18 cellular contexts compared by ENCODE assay signal in genomic region chr17:37446027-37446426, GRCh38. TPM values are rescaled to one million over a fixed set of nuclear protein-coding genes. Genes with fewer than 3 reads are reported as not detected.
A peak's percentile ranks its signal among the peaks of the same experiment; 100 is the strongest.
DNase-seq lines count a peak whose midpoint lies in the region; ATAC-seq and TF ChIP-seq lines count a peak whose summit lies in the region.
"Had no signal": no experiment of that assay in that cellular context is flagged by ENCODE, and none has a peak within 500 bp of the region (broad histone marks: within the 10 kb centered on the region; RNA-seq: fewer than 3 reads in every experiment).

No MANE protein-coding gene starts in this region.

- ATAC-seq in Panc1, result 0 out of 2 replicates have a peak, but pooled peaks have one; percentile 70
- no peak for ATAC-seq in HG03571 (IDR thresholded peaks at IDR 0.05; ENCODE audit: unreplicated experiment)
- ATAC-seq in HG03139 (IDR thresholded peaks at IDR 0.05; ENCODE audit: unreplicated experiment), result no peak
- ATAC-seq: activated T-cell treated with anti-CD3 and anti-CD28 coated beads, Interleukin-2, amount 50 U/mL, for 4 hours; left ventricle myocardium superior; naive thymus-derived CD8-positive, alpha-beta T cell had no signal

- H3K27me3 ChIP-seq in Panc1 (ENCODE audit: control insufficient read depth, insufficient read depth, low read length) (no peaks in the 10 kb centered on the region), right atrium auricular region (no peaks in the 10 kb centered on the region)
- H3K27me3 ChIP-seq: adrenal gland, BE2C, hepatocyte, sigmoid colon had no signal

- DNase-seq in Caki2 (ENCODE audit: low read depth) (peak; percentile 92), HT1080 (ENCODE audit: low read depth) (peak; percentile 35), Panc1 (ENCODE audit: low read depth, low spot score) (no peak), iris pigment epithelial cell (ENCODE audit: low read depth) (peak; percentile 43), right atrium auricular region (ENCODE audit: low spot score) (no peak)
- no peak for DNase-seq in activated CD4-positive, alpha-beta T cell treated with anti-CD3 and anti-CD28 coated beads, Interleukin-2, amount 50 U/mL, for 1 hour
- DNase-seq: activated CD4-positive, alpha-beta T cell treated with anti-CD3 and anti-CD28 coated beads, Interleukin-2, amount 10 ng/mL, durations not matched to agents 7 days and 5 days; activated T-cell treated with anti-CD3 and anti-CD28 coated beads, Interleukin-2, amount 50 U/mL, for 4 hours; adrenal gland; BE2C; left ventricle myocardium superior; naive thymus-derived CD8-positive, alpha-beta T cell; NCI-H2081 treated with DMSO at 0.1 percent for 48 hours; sigmoid colon; stimulated activated CD4-positive, alpha-beta T cell treated with anti-CD3 and anti-CD28 coated beads, Interleukin-4, amount 100 ng/mL, for 24 hours had no signal

- peaks cover 2% of the 10 kb centered on the region; the same call in 1 of the 2 replicates for H3K36me3 ChIP-seq in Panc1 (ENCODE audit: control insufficient read depth, insufficient read depth, low read length)
- peaks cover 26% of the 10 kb centered on the region for H3K36me3 ChIP-seq in right atrium auricular region

- no peak overlapping the region for H3K27ac ChIP-seq in Panc1 (ENCODE audit: low read length)
- H3K27ac ChIP-seq in right atrium auricular region, result no peak overlapping the region
- H3K27ac ChIP-seq: adrenal gland, hepatocyte, sigmoid colon had no signal

- BruUV-seq in Panc1 (replicated peaks; lab: Mats Ljungman, UMichigan), result no TSS peak

- TF ChIP-seq CTCF in Panc1 (IDR thresholded peaks at IDR 0.05) (no peak), right atrium auricular region (IDR thresholded peaks at IDR 0.05) (no peak)

- in situ Hi-C loops in Caki2 (cut with HindIII; ENCODE audit: low pct_unique_long_range_greater_than_20kb, low sequenced_read_pairs) (no loop called here), Panc1 (cut with HindIII; ENCODE audit: low pct_unique_long_range_greater_than_20kb, low sequenced_read_pairs) (no loop called here)

- no peak overlapping the region for H3K4me3 ChIP-seq in Panc1 (ENCODE audit: low read depth in 2 of 2, low read length in 2 of 2)
- H3K4me3 ChIP-seq in right atrium auricular region, result no peak overlapping the region
- H3K4me3 ChIP-seq: adrenal gland, hepatocyte, sigmoid colon had no signal

- CTCF ChIA-PET in Panc1 (lab: Charles Lee), result no interaction called here

- H3K4me1 ChIP-seq in Panc1 (ENCODE audit: control insufficient read depth, insufficient read depth, low read length), result no peaks in the 10 kb centered on the region; the same call in 1 of the 2 replicates
- H3K4me1 ChIP-seq in right atrium auricular region, result no peaks in the 10 kb centered on the region
- H3K4me1 ChIP-seq: BE2C had no signal

- no peaks in the 10 kb centered on the region for H3K9me3 ChIP-seq in Panc1 (ENCODE audit: control insufficient read depth, insufficient read depth, low read depth, low read length)
- H3K9me3 ChIP-seq in right atrium auricular region, result no peaks in the 10 kb centered on the region
- H3K9me3 ChIP-seq: adrenal gland, BE2C, sigmoid colon had no signal

- POLR2A ChIA-PET in Panc1 (lab: Charles Lee), result no interaction called here

- intact Hi-C loops in Panc1 (cut with micrococcal nuclease; ENCODE audit: unreplicated experiment), result no loop called here

RNA-seq across cellular contexts. Expression of gene TADA2A, which starts 39.3 kb away (rescaled TPM):
- 6.8 and 14.1 TPM in 2 replicates for total RNA-seq in Caki2 (2014; rRNA removed; shearing (Covaris generic); ENCODE audit: low replicate concordance)
- 26.7 and 28.8 TPM in 2 replicates for total RNA-seq in HT1080 (2014; rRNA removed; shearing (Covaris generic))
- 13.4 and 13.8 TPM in 2 replicates for polyA plus RNA-seq in HT1080 (2015; cell fraction: cytosol; rRNA removed)
- polyA plus RNA-seq in HT1080 (2015; cell fraction: nucleus; rRNA removed), result 33.2 and 38.0 TPM in 2 replicates
- total RNA-seq in Panc1 (2021; ENCODE audit: unreplicated experiment) (11.4 TPM), right atrium auricular region (10 to 100 TPM in 1 of 2 donors, 1 to 10 TPM in 1; 6.8 to 15.7 TPM)
- 5.5 TPM for polyA plus RNA-seq in Panc1 (2012; ENCODE audit: insufficient read length)

RNA-seq across cellular contexts. Expression of gene ACACA, which starts 39.4 kb away (rescaled TPM):
- 30.8 and 34.5 TPM in 2 replicates for total RNA-seq in Caki2 (2014; rRNA removed; shearing (Covaris generic); ENCODE audit: low replicate concordance)
- total RNA-seq in HT1080 (2014; rRNA removed; shearing (Covaris generic)), result 30.4 and 43.6 TPM in 2 replicates
- 20.7 and 22.7 TPM in 2 replicates for polyA plus RNA-seq in HT1080 (2015; cell fraction: cytosol; rRNA removed)
- 62.3 and 65.0 TPM in 2 replicates for polyA plus RNA-seq in HT1080 (2015; cell fraction: nucleus; rRNA removed)
- total RNA-seq in Panc1 (2021; ENCODE audit: unreplicated experiment) (131 TPM), right atrium auricular region (10 to 100 TPM in 1 of 2 donors, 1 to 10 TPM in 1; 8.6 to 10.2 TPM)
- 54.5 TPM for polyA plus RNA-seq in Panc1 (2012; ENCODE audit: insufficient read length)

RNA-seq across cellular contexts. Expression of gene DUSP14, which starts 43.7 kb away (rescaled TPM):
- 39.4 and 40.2 TPM in 2 replicates for total RNA-seq in Caki2 (2014; rRNA removed; shearing (Covaris generic); ENCODE audit: low replicate concordance)
- total RNA-seq in HT1080 (2014; rRNA removed; shearing (Covaris generic)), result 69.7 and 82.3 TPM in 2 replicates
- 55.5 and 56.1 TPM in 2 replicates for polyA plus RNA-seq in HT1080 (2015; cell fraction: cytosol; rRNA removed)
- 36.9 and 43.5 TPM in 2 replicates for polyA plus RNA-seq in HT1080 (2015; cell fraction: nucleus; rRNA removed)
- total RNA-seq in Panc1 (2021; ENCODE audit: unreplicated experiment), result 23.1 TPM
- 21.7 TPM for polyA plus RNA-seq in Panc1 (2012; ENCODE audit: insufficient read length)
- total RNA-seq in right atrium auricular region, result 10 to 100 TPM; 35.3 to 39.6 TPM

Comparison
In these comparisons a context has a peak if more than half of its experiments do, and no peak if none do; other contexts are left out.
1. DNase-seq: peak in Caki2 (single experiment), HT1080 (single experiment) and iris pigment epithelial cell (single experiment); none in Panc1 (single experiment), activated CD4-positive, alpha-beta T cell treated with anti-CD3 and anti-CD28 coated beads, Interleukin-2, amount 50 U/mL, for 1 hour (single experiment) and right atrium auricular region (single experiment).